In the genomic region with DNA sequence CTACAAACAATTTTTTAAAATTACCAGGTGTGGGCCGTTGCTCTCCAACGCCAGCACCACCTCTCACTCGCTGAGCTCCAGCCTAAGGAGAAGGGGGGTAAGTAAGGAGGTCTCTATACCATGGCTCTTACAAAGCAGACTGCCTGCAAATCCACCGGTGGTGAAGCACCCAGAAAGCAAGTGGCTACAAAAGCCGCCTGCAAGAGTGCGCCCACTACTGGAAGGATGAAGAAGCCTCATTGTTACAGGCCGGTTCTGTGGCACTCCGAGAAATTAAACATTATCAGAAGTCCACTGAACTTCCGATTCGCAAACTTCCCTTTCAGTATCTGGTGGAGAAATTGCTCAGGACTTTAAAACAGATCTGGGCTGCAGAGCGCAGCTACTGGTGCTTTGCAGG, we compare ENCODE assay signal across 10 cellular contexts. TPM values are rescaled to one million over a fixed set of nuclear protein-coding genes. Genes with fewer than 3 reads are reported as not detected.
DNase-seq lines count a peak whose midpoint lies in the region; ATAC-seq and TF ChIP-seq lines count a peak whose summit lies in the region.
"Had no signal": no experiment of that assay in that cellular context is flagged by ENCODE, and none has a peak within 500 bp of the region (broad histone marks: within the 10 kb centered on the region; RNA-seq: fewer than 3 reads in every experiment).

No MANE protein-coding gene starts in this region.

- H3K9ac ChIP-seq in GM23248 = no peak overlapping the region

- ATAC-seq in GM21717 (IDR thresholded peaks at IDR 0.05; ENCODE audit: unreplicated experiment) = no peak

- H3K27me3 Mint-ChIP-seq in CD14-positive monocyte (ENCODE audit: low read depth in 3 of 3) = peaks cover 0 to 3% (median 0%) of the 10 kb centered on the region in 3 donors

- H4K20me1 ChIP-seq in GM23248 (ENCODE audit: insufficient read depth) = no peaks in the 10 kb centered on the region

- H3K36me3 ChIP-seq in GM23248 (ENCODE audit: low read depth) = no peaks in the 10 kb centered on the region

- no peaks in the 10 kb centered on the region for H3K4me1 Mint-ChIP-seq in CD14-positive monocyte

- intact Hi-C loops in CD14-positive monocyte (cut with micrococcal nuclease) = no loop called here

- H3K9me3 Mint-ChIP-seq in CD14-positive monocyte = peaks cover 0 to 2% (median 0%) of the 10 kb centered on the region in 7 donors

- no peak overlapping the region for H3K27ac Mint-ChIP-seq in CD14-positive monocyte

- no peak overlapping the region for H3K4me3 Mint-ChIP-seq in CD14-positive monocyte

- no peaks in the 10 kb centered on the region for H3F3A ChIP-seq in GM23248 (ENCODE audit: insufficient read depth)

- no peaks in the 10 kb centered on the region for H3K79me2 ChIP-seq in GM23248 (ENCODE audit: insufficient read depth)

- H3K4me2 ChIP-seq in GM23248 (ENCODE audit: unreplicated experiment) = no peak overlapping the region

- peak; percentile 32 for TF ChIP-seq CTCF in CD14-positive monocyte (IDR thresholded peaks at IDR 0.05)

- H3K27me3 ChIP-seq in GM23248 (replicated peaks; ENCODE audit: insufficient read depth) = no peaks in the 10 kb centered on the region
- H3K27me3 ChIP-seq: dorsolateral prefrontal cortex had no signal

- in situ Hi-C loops in GM23248 (cut with MboI) = no loop called here
- in situ Hi-C loops in SK-MEL-5 (cut with HindIII; ENCODE audit: low pct_unique_long_range_greater_than_20kb, low sequenced_read_pairs) = no loop called here
- in situ Hi-C loops in G401 (cut with HindIII; ENCODE audit: low sequenced_read_pairs) = no loop called here

- no peak overlapping the region for H2AFZ ChIP-seq in GM23248

- DNase-seq in CD14-positive monocyte (ENCODE audit: low spot score) = no peak
- peak; percentile 27 for DNase-seq in GM23248
- peak; percentile 63 for DNase-seq in SK-MEL-5 (ENCODE audit: low read depth, low spot score)
- DNase-seq in iPS DF 19.7 (ENCODE audit: low read depth, low spot score) = peak; percentile 42
- no peak for DNase-seq in NCI-H345 treated with DMSO at 0.1 percent for 48 hours (lab: John Stamatoyannopoulos, UW; ENCODE audit: unreplicated experiment)
- DNase-seq in NCI-H1436 (lab: John Stamatoyannopoulos, UW) = no peak
- no peak for DNase-seq in G401 (ENCODE audit: low spot score)
- DNase-seq: dorsolateral prefrontal cortex had no signal

- WGBS in GM23248 (ENCODE audit: low coverage in 1 of 2, low lambda C conversion rate in 2 of 2, missing lambda C conversion rate in 2 of 2), 2 experiments = 64 to 66% methylated on average over 11 of the region's 11 CpGs

- no peaks in the 10 kb centered on the region for H3K4me1 ChIP-seq in GM23248 (ENCODE audit: insufficient read depth)

- no peaks in the 10 kb centered on the region for H3K9me3 ChIP-seq in GM23248 (ENCODE audit: low read depth)

- no peaks in the 10 kb centered on the region for H3K36me3 Mint-ChIP-seq in CD14-positive monocyte

- no peaks in the 10 kb centered on the region for H3K9me2 ChIP-seq in GM23248 (ENCODE audit: insufficient read depth)

- H3K4me3 ChIP-seq in GM23248 = no peak overlapping the region
- H3K4me3 ChIP-seq: dorsolateral prefrontal cortex, lung had no signal

- no peak overlapping the region for H3K27ac ChIP-seq in GM23248
- H3K27ac ChIP-seq: dorsolateral prefrontal cortex had no signal

RNA-seq across cellular contexts. Expression of a gene that starts 46.0 kb away (rescaled TPM):
- polyA plus RNA-seq in CD14-positive monocyte (not detected), GM23248 (2016; fragmentation: Nextera tagmentation; extraction: Ambion mirVana) (2.1 and 2.2 TPM in 2 replicates)
- total RNA-seq in GM23248 (2014; rRNA removed; shearing (Covaris generic)) = 0.89 and 4.3 TPM in 2 replicates
- 0.42 and 1.1 TPM in 2 replicates for total RNA-seq in SK-MEL-5 (2014; rRNA removed; shearing (Covaris generic))
- polyA plus RNA-seq in SK-MEL-5 (2015; cell fraction: cytosol; rRNA removed) = 0.54 and 0.70 TPM in 2 replicates
- polyA plus RNA-seq in SK-MEL-5 (2015; cell fraction: nucleus; rRNA removed) = 0.10 TPM in 1 of 2 replicates, not detected in the other
- total RNA-seq in G401 (2014; rRNA removed; shearing (Covaris generic)) = not detected in 2 replicates

Comparison
In these comparisons a context has a peak if more than half of its experiments do, and no peak if none do; other contexts are left out.
1. DNase-seq: peak in GM23248 (single experiment), SK-MEL-5 (single experiment) and iPS DF 19.7 (single experiment); none in CD14-positive monocyte (single experiment), NCI-H345 treated with DMSO at 0.1 percent for 48 hours (single experiment), NCI-H1436 (single experiment) and G401 (single experiment).